In the genomic region with DNA sequence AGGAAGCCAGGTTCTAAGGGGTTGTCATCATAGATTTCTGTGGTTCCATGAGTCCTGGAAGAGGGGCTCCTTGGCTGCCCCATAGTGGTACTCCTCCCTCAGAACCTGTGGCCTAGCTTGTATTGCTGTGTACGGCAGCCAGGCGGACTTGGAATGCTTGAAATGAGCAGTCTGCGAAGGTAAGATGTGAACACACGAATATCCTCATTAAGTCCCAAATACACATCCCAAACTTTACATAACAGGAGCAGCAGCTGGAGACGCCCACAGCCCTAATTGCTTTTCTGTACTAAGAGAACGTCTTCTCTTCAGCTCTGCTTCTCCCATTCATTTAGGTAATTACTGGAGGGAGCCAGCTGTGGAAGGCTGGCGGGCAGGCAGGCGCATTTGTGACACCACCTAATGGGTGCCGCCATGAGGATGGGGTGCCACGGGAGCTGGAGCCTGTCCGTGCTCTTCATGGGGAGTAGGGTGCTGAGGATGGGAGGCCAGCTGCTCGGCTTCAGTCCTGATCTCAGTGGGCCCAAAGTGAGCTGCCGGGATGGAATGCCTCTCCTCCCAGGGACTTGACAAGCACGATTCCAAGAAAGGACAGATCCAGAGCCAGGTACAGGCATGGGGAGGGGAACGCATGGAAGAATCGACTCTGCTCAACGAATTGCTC, we compare ENCODE assay signal across 23 cellular contexts.
DNase-seq lines count a peak whose midpoint lies in the region; ATAC-seq, FAIRE-seq and TF ChIP-seq lines count a peak whose summit lies in the region.
"Had no signal": no experiment of that assay in that cellular context is flagged by ENCODE, and none has a peak within 500 bp of the region (broad histone marks: within the 10 kb centered on the region; RNA-seq: fewer than 3 reads in every experiment).

No MANE protein-coding gene starts in this region.

- H4K20me1 ChIP-seq in GM23338 (replicated peaks; ENCODE audit: insufficient read depth), result no peaks in the 10 kb centered on the region
- H4K20me1 ChIP-seq in K562 (replicated peaks; ENCODE audit: control insufficient read depth, insufficient read depth, low read length), result peaks cover 2% of the 10 kb centered on the region; the same call in 1 of the 2 replicates

- H3K4me2 ChIP-seq in GM23338, result no peak overlapping the region
- no peak overlapping the region for H3K4me2 ChIP-seq in K562 (ENCODE audit: insufficient read depth, low read length)
- H3K4me2 ChIP-seq in neuronal stem cell (ENCODE audit: insufficient read depth, low read length, poor library complexity, severe bottlenecking), result no peak overlapping the region
- H3K4me2 ChIP-seq: PC-9 had no signal

- H3K9me3 Mint-ChIP-seq in GM23338, result peaks cover 3% of the 10 kb centered on the region; the same call in 2 of the 3 replicates
- H3K9me3 Mint-ChIP-seq: CD8-positive, alpha-beta T cell had no signal

- TF ChIP-seq EP300 in K562 (IDR thresholded peaks at IDR 0.05; ENCODE audit: low read length), result no peak

- DNase-seq in A673 (ENCODE audit: low spot score) (no peak), GM23338 (ENCODE audit: low spot score) (no peak), K562 (ENCODE audit: extremely low read depth in 1 of 4, low spot score in 3 of 4) (no peak), neuronal stem cell (ENCODE audit: low spot score) (no peak), ACHN (no peak), NCI-H510A treated with DMSO at 0.1 percent for 48 hours (lab: John Stamatoyannopoulos, UW) (no peak)
- DNase-seq in stimulated activated CD4-positive, alpha-beta T cell treated with anti-CD3 and anti-CD28 coated beads, Interleukin-4, amount 100 ng/mL, for 1 hour, result no peak
- DNase-seq: AML-193; Caco-2; CD8-positive, alpha-beta T cell; GDM1; GM23248; KG1; MG63; NCI-H1105 treated with DMSO at 0.1 percent for 48 hours; NCI-H146; NCI-H1930; NCI-H446; PC-9; SHP77 had no signal

- no peak overlapping the region for H3K18ac ChIP-seq in neuronal stem cell (ENCODE audit: low read length)

- H3K79me2 ChIP-seq in GM23338 (replicated peaks; ENCODE audit: insufficient read depth) (no peaks in the 10 kb centered on the region), K562 (ENCODE audit: control insufficient read depth, insufficient read depth, low read length) (no peaks in the 10 kb centered on the region)

- CTCF ChIA-PET in A673 (lab: Charles Lee), result no interaction called here
- CTCF ChIA-PET in K562 (lab: Yijun Ruan, JAX; ENCODE audit: low intra/inter-chr PET ratio), result no interaction called here

- FAIRE-seq in K562 (lab: Jason Lieb, UNC), result no peak
- FAIRE-seq: GM12878 had no signal

- H2BK5ac ChIP-seq in neuronal stem cell (ENCODE audit: low read length), result peak overlapping the region; percentile 39

- no peak overlapping the region for H3K14ac ChIP-seq in neuronal stem cell (ENCODE audit: low read length)

- peaks cover 18% of the 10 kb centered on the region for H3K36me3 Mint-ChIP-seq in GM23338 (ENCODE audit: low read depth)
- H3K36me3 Mint-ChIP-seq: CD8-positive, alpha-beta T cell had no signal

- no peak for TF ChIP-seq RAD21 in K562 (CRISPR knock-in tag; conservative IDR thresholded peaks at IDR 0.05 in 1 of 2, IDR thresholded peaks at IDR 0.05 in 1 of 2)

- H3K27me3 Mint-ChIP-seq in GM23338 (ENCODE audit: insufficient read depth, low read depth, poor library complexity), result peaks cover 3% of the 10 kb centered on the region

- no peak overlapping the region for H3K4me3 Mint-ChIP-seq in GM23338
- H3K4me3 Mint-ChIP-seq: CD8-positive, alpha-beta T cell had no signal

- no peaks in the 10 kb centered on the region for H3K27me3 ChIP-seq in A673 (replicated peaks; ENCODE audit: insufficient read depth, low read depth, low read length, poor library complexity)
- no peaks in the 10 kb centered on the region for H3K27me3 ChIP-seq in GM23338 (ENCODE audit: insufficient read depth)
- peaks cover 34 to 73% of the 10 kb centered on the region in 2 experiments for H3K27me3 ChIP-seq in K562 (ENCODE audit: control insufficient read depth in 2 of 2, insufficient read depth in 2 of 2, low read length in 2 of 2)
- no peaks in the 10 kb centered on the region for H3K27me3 ChIP-seq in neuronal stem cell (ENCODE audit: control insufficient read depth in 3 of 3, insufficient read depth in 3 of 3, low read depth in 1 of 3, low read length in 3 of 3)
- H3K27me3 ChIP-seq: MG63 had no signal

- H3K9ac ChIP-seq in K562 (ENCODE audit: insufficient read depth in 1 of 2, low read depth in 2 of 2, low read length in 2 of 2) (no peak overlapping the region), neuronal stem cell (ENCODE audit: low read depth, low read length, poor library complexity) (no peak overlapping the region)
- H3K9ac ChIP-seq: GM23248 had no signal

- no peak overlapping the region for H3K4ac ChIP-seq in neuronal stem cell (ENCODE audit: low read length)

- H2BK12ac ChIP-seq in neuronal stem cell (ENCODE audit: low read length), result no peak overlapping the region

- H3K36me3 ChIP-seq in A673 (ENCODE audit: insufficient read depth, low read length, poor library complexity, severe bottlenecking) (no peaks in the 10 kb centered on the region), GM23338 (ENCODE audit: insufficient read depth) (no peaks in the 10 kb centered on the region), K562 (ENCODE audit: control insufficient read depth, insufficient read depth, low read length) (no peaks in the 10 kb centered on the region), neuronal stem cell (replicated peaks in 1 of 2; ENCODE audit: control insufficient read depth in 2 of 2, insufficient read depth in 2 of 2, low read length in 2 of 2) (peaks cover 0 to 63% of the 10 kb centered on the region in 2 donors)
- H3K36me3 ChIP-seq: HAP-1, MG63 had no signal

- H3K9me1 ChIP-seq in K562 (ENCODE audit: control insufficient read depth, insufficient read depth, low read length), result no peaks in the 10 kb centered on the region

- no peak overlapping the region for H2AK5ac ChIP-seq in neuronal stem cell (ENCODE audit: low read depth, low read length)

- no peak for TF ChIP-seq POLR2A in K562 (conservative IDR thresholded peaks at IDR 0.05)

- H2BK120ac ChIP-seq in neuronal stem cell (ENCODE audit: low read depth, low read length), result no peak overlapping the region

- H3K4me1 ChIP-seq in A673 (ENCODE audit: insufficient read depth, low read length, poor library complexity, severe bottlenecking), result peaks cover 24% of the 10 kb centered on the region
- peaks cover 18% of the 10 kb centered on the region; the same call in 1 of the 2 replicates for H3K4me1 ChIP-seq in GM23338 (ENCODE audit: insufficient read depth)
- H3K4me1 ChIP-seq in K562 (replicated peaks in 1 of 2; ENCODE audit: control insufficient read depth in 2 of 2, insufficient read depth in 2 of 2, low read length in 2 of 2), result no peaks in the 10 kb centered on the region
- H3K4me1 ChIP-seq in neuronal stem cell (ENCODE audit: control insufficient read depth in 2 of 2, insufficient read depth in 1 of 2, low read depth in 1 of 2, low read length in 2 of 2), result peaks cover 0 to 2% of the 10 kb centered on the region in 2 donors
- H3K4me1 ChIP-seq: Caco-2, HAP-1 had no signal

- H3K79me1 ChIP-seq in neuronal stem cell (ENCODE audit: low read depth, low read length), result no peaks in the 10 kb centered on the region

- H2AFZ ChIP-seq in GM23338 (no peak overlapping the region), K562 (ENCODE audit: low read depth, low read length) (no peak overlapping the region), neuronal stem cell (ENCODE audit: low read length) (no peak overlapping the region)
- H2AFZ ChIP-seq: GM23248, PC-9 had no signal

- intact Hi-C loops in A673 (cut with micrococcal nuclease; ENCODE audit: unreplicated experiment) (no loop called here), K562 (cut with micrococcal nuclease) (no loop called here)

- no peak for ATAC-seq in GM23338
- peak; percentile 30; the same call in 1 of the 3 replicates for ATAC-seq in K562
- ATAC-seq: CD8-positive, alpha-beta T cell; GM12878 had no signal

- H3K27ac ChIP-seq in A673 (ENCODE audit: low read depth, low read length, poor library complexity, severe bottlenecking) (peak overlapping the region; percentile 75), GM23338 (ENCODE audit: low read depth) (no peak overlapping the region), K562 (ENCODE audit: extremely low read depth, low read depth, low read length) (no peak overlapping the region), neuronal stem cell (replicated peaks; ENCODE audit: low read length) (no peak overlapping the region)
- H3K27ac ChIP-seq: C4-2B, GM23248, PC-9 had no signal

- no peak overlapping the region for H2BK15ac ChIP-seq in neuronal stem cell (ENCODE audit: low read length)

- H4K8ac ChIP-seq in neuronal stem cell (ENCODE audit: low read depth, low read length), result no peak overlapping the region

- H3K9me3 ChIP-seq in A673 (ENCODE audit: low read depth, low read length, poor library complexity, severe bottlenecking) (no peaks in the 10 kb centered on the region), K562 (replicated peaks; ENCODE audit: control insufficient read depth, insufficient read depth, low read depth, low read length) (no peaks in the 10 kb centered on the region), neuronal stem cell (replicated peaks in 1 of 2; ENCODE audit: control insufficient read depth in 2 of 2, insufficient read depth in 1 of 2, low read depth in 1 of 2, low read length in 2 of 2) (peaks cover 0 to 5% of the 10 kb centered on the region in 2 donors)
- H3K9me3 ChIP-seq: Caco-2, HAP-1, MG63 had no signal

- no TSS peak for BruUV-seq in A673 (replicated peaks; lab: Mats Ljungman, UMichigan)
- no TSS peak for BruUV-seq in K562 (replicated peaks; lab: Mats Ljungman, UMichigan)

- no peak overlapping the region for H3K23ac ChIP-seq in neuronal stem cell (ENCODE audit: low read depth, low read length, poor library complexity)

- H3K9me2 ChIP-seq in GM23338 (ENCODE audit: insufficient read depth), result peaks cover 5% of the 10 kb centered on the region; the same call in 1 of the 2 replicates

- H3K27ac Mint-ChIP-seq in GM23338, result peak overlapping the region; percentile 75
- H3K27ac Mint-ChIP-seq: CD8-positive, alpha-beta T cell had no signal

- in situ Hi-C loops in K562 (cut with MboI) (no loop called here), ACHN (cut with HindIII; ENCODE audit: low pct_ligation_motif_present, low pct_unique_long_range_greater_than_20kb, low sequenced_read_pairs) (no loop called here)

- H3K4me3 ChIP-seq in A673 (ENCODE audit: low read depth, low read length, poor library complexity, severe bottlenecking) (no peak overlapping the region), GM23338 (no peak overlapping the region), K562 (no peak overlapping the region), neuronal stem cell (ENCODE audit: low read length in 2 of 2) (no peak overlapping the region)
- H3K4me3 ChIP-seq: GM12878, GM23248, HAP-1, MG63, PC-9 had no signal

- POLR2A ChIA-PET in A673 (lab: Charles Lee; ENCODE audit: low non-redundant PET), result no interaction called here
- POLR2A ChIA-PET in K562 (lab: Yijun Ruan, JAX), result interaction anchor here (0.6 to 1.3 kb wide), 5 partner anchors 8 to 90 kb away, joined by 3 to 4 read pairs (median 3); no protein-coding TSS in a partner anchor

- H3K4me1 Mint-ChIP-seq in GM23338, result peaks cover 30% of the 10 kb centered on the region

- no peaks in the 10 kb centered on the region for H3F3A ChIP-seq in GM23338 (replicated peaks; ENCODE audit: low read depth)

- 10% methylated on average over 17 of the region's 17 CpGs for WGBS in K562 (ENCODE audit: insufficient coverage, low coverage, missing lambda C conversion rate)
- WGBS in neuronal stem cell (ENCODE audit: extremely low coverage in 2 of 2, insufficient read length in 2 of 2, insufficient replicate concordance in 1 of 2), 2 donors, result no CpG with 5 or more reads among the region's 17 CpGs

- H4K91ac ChIP-seq in neuronal stem cell (ENCODE audit: low read depth, low read length, poor library complexity), result no peak overlapping the region

- TF ChIP-seq CTCF in A673 (conservative IDR thresholded peaks at IDR 0.05; ENCODE audit: low read depth, low read length) (no peak), GM23338 (conservative IDR thresholded peaks at IDR 0.05; ENCODE audit: low read depth in 2 of 2) (no peak), K562 (IDR thresholded peaks at IDR 0.05 in 2 of 3, conservative IDR thresholded peaks at IDR 0.05 in 1 of 3; ENCODE audit: insufficient read depth in 2 of 3, low read depth in 1 of 3, low read length in 3 of 3) (peak in 2 of 3 experiments; percentile 14 to 42; a peak in 2 of 6 replicates)

Comparison
In these comparisons a context has a peak if more than half of its experiments do, and no peak if none do; other contexts are left out.
1. CTCF ChIP-seq: peak in K562 (2 of 3); none in A673 (single experiment) and GM23338 (0 of 2).